In genomic region chr22:26398741-26399153, GRCh38 we compare ENCODE assay signal across 9 cellular contexts. TPM values are rescaled to one million over a fixed set of nuclear protein-coding genes. Genes with fewer than 3 reads are reported as not detected.
DNase-seq lines count a peak whose midpoint lies in the region; TF ChIP-seq lines count a peak whose summit lies in the region.
"Had no signal": no experiment of that assay in that cellular context is flagged by ENCODE, and none has a peak within 500 bp of the region (broad histone marks: within the 10 kb centered on the region; RNA-seq: fewer than 3 reads in every experiment).

No MANE protein-coding gene starts in this region.

- no peak overlapping the region for H2AK5ac ChIP-seq in mesenchymal stem cell (ENCODE audit: low read length, severe bottlenecking)

- no peak overlapping the region for H2BK12ac ChIP-seq in mesenchymal stem cell (ENCODE audit: low read length in 2 of 2)

- no peaks in the 10 kb centered on the region for H3K36me3 ChIP-seq in mesenchymal stem cell (ENCODE audit: control insufficient read depth in 1 of 2, insufficient read depth in 2 of 2, low read depth in 1 of 2, low read length in 2 of 2)

- DNase-seq in GM10266 (ENCODE audit: extremely low spot score) (peak; percentile 58), NCI-H2196 treated with DMSO at 0.1 percent for 48 hours (lab: John Stamatoyannopoulos, UW; ENCODE audit: unreplicated experiment) (peak; percentile 36), mesenchymal stem cell (peak; percentile 70), HuH-7 (ENCODE audit: low spot score) (no peak)
- peak; percentile 54 to 63 for DNase-seq in activated CD4-positive, alpha-beta T cell treated with anti-CD3 and anti-CD28 coated beads, Interleukin-2, amount 50 U/mL, for 48 hours
- DNase-seq in effector CD8-positive, alpha-beta T cell (lab: John Stamatoyannopoulos, UW): peak; percentile 12
- DNase-seq in stimulated activated CD8-positive, alpha-beta memory T cell treated with anti-CD3 and anti-CD28 coated beads, Interleukin-4, amount 100 ng/mL, for 4 hours (ENCODE audit: low read depth in 2 of 2, low spot score in 1 of 2): peak; percentile 1 to 19

- no peak overlapping the region for H4K91ac ChIP-seq in mesenchymal stem cell (ENCODE audit: low read length)

- no peaks in the 10 kb centered on the region for H3K79me1 ChIP-seq in mesenchymal stem cell (replicated peaks; ENCODE audit: low read length, poor library complexity, severe bottlenecking)

- H3K23ac ChIP-seq in mesenchymal stem cell (ENCODE audit: low read length in 2 of 2): no peak overlapping the region

- H2AFZ ChIP-seq in mesenchymal stem cell (ENCODE audit: low read depth, low read length): no peak overlapping the region

- H3K14ac ChIP-seq in mesenchymal stem cell (ENCODE audit: low read length in 2 of 2): no peak overlapping the region

- no peak overlapping the region for H3K4me2 ChIP-seq in mesenchymal stem cell (ENCODE audit: low read length, poor library complexity, severe bottlenecking)

- H4K8ac ChIP-seq in mesenchymal stem cell (ENCODE audit: low read length): no peak overlapping the region

- H3K9me3 ChIP-seq in mesenchymal stem cell (ENCODE audit: control insufficient read depth, low read length): no peaks in the 10 kb centered on the region

- no peak overlapping the region for H2BK15ac ChIP-seq in mesenchymal stem cell (ENCODE audit: low read depth, poor library complexity, severe bottlenecking)

- no peaks in the 10 kb centered on the region for H3K4me1 ChIP-seq in mesenchymal stem cell (ENCODE audit: control insufficient read depth, insufficient read depth, low read depth, low read length)

- no peak overlapping the region for H3K4ac ChIP-seq in mesenchymal stem cell (ENCODE audit: low read depth in 1 of 2, low read length in 2 of 2)

- no peak overlapping the region for H3K4me3 ChIP-seq in mesenchymal stem cell (ENCODE audit: insufficient read depth in 1 of 2, low read depth in 1 of 2, low read length in 2 of 2)
- H3K4me3 ChIP-seq: skin epidermis had no signal

- H3K27ac ChIP-seq in 22Rv1 (no peak overlapping the region), mesenchymal stem cell (ENCODE audit: low read length, poor library complexity, severe bottlenecking) (no peak overlapping the region)
- H3K27ac ChIP-seq: skin epidermis had no signal

- peak; percentile 47 for TF ChIP-seq CTCF in 22Rv1 (IDR thresholded peaks at IDR 0.05)
- TF ChIP-seq CTCF in GM10266 (IDR thresholded peaks at IDR 0.05; ENCODE audit: control insufficient read depth, insufficient read depth, low read depth, missing control alignments): peak; percentile 75

- H3K9ac ChIP-seq in mesenchymal stem cell (ENCODE audit: low read length): peak overlapping the region; percentile 68

- H2BK120ac ChIP-seq in mesenchymal stem cell (ENCODE audit: low read depth, low read length): no peak overlapping the region

- H3K18ac ChIP-seq in mesenchymal stem cell (ENCODE audit: low read depth in 1 of 2, low read length in 2 of 2): no peak overlapping the region

- 45% methylated on average over 3 of the region's 3 CpGs for WGBS in mesenchymal stem cell

- peaks cover 30 to 34% of the 10 kb centered on the region in 2 experiments for H3K27me3 ChIP-seq in mesenchymal stem cell (ENCODE audit: control insufficient read depth in 1 of 2, insufficient read depth in 1 of 2, low read length in 2 of 2)

- H2BK5ac ChIP-seq in mesenchymal stem cell (ENCODE audit: low read depth, low read length, poor library complexity, severe bottlenecking): no peak overlapping the region

RNA-seq across cellular contexts. Expression of gene ASPHD2, which starts 30.3 kb away (rescaled TPM):
- polyA plus RNA-seq in mesenchymal stem cell (2013, experiment 1 of 2): 0.32 TPM
- 0.26 TPM for polyA plus RNA-seq in mesenchymal stem cell (2013, experiment 2 of 2)
